8 cellular contexts compared by ENCODE assay signal in genomic region chr11:85826096-85826855, GRCh38. TPM values are rescaled to one million over a fixed set of nuclear protein-coding genes. Genes with fewer than 3 reads are reported as not detected.
DNase-seq lines count a peak whose midpoint lies in the region; ATAC-seq and TF ChIP-seq lines count a peak whose summit lies in the region.
"Had no signal": no experiment of that assay in that cellular context is flagged by ENCODE, and none has a peak within 500 bp of the region (broad histone marks: within the 10 kb centered on the region; RNA-seq: fewer than 3 reads in every experiment).

No MANE protein-coding gene starts in this region.

- TF ChIP-seq RAD21 in SK-N-SH (IDR thresholded peaks at IDR 0.05; ENCODE audit: low read length): peak; percentile 49

- no peak overlapping the region for H3K4me3 Mint-ChIP-seq in neural progenitor cell

- ATAC-seq in HG02678 (IDR thresholded peaks at IDR 0.05; ENCODE audit: unreplicated experiment) (peak; percentile 59), GM21529 (IDR thresholded peaks at IDR 0.05; ENCODE audit: unreplicated experiment) (no peak)

- 73% methylated on average over 6 of the region's 7 CpGs for WGBS in SK-N-SH (ENCODE audit: low lambda C conversion rate)

- H3K9ac ChIP-seq in SK-N-SH: no peak overlapping the region
- no peak overlapping the region for H3K9ac ChIP-seq in neural progenitor cell

- H3K4me1 ChIP-seq in SK-N-SH (ENCODE audit: control insufficient read depth in 1 of 2, insufficient read depth in 2 of 2, low read depth in 1 of 2, low read length in 1 of 2): peaks cover 14 to 33% of the 10 kb centered on the region in 2 experiments
- no peaks in the 10 kb centered on the region for H3K4me1 ChIP-seq in neural progenitor cell

- H3K27ac ChIP-seq in SK-N-SH (ENCODE audit: low read depth in 2 of 2, low read length in 1 of 2) (peak overlapping the region; percentile 40 to 97; a peak in 2 of 4 replicates), neural progenitor cell (no peak overlapping the region)

- no peak overlapping the region for H3K27ac Mint-ChIP-seq in neural progenitor cell

- peak; percentile 62 for TF ChIP-seq CTCF in SK-N-SH (IDR thresholded peaks at IDR 0.05)
- TF ChIP-seq CTCF in epithelial cell of esophagus (IDR thresholded peaks at IDR 0.05; ENCODE audit: insufficient read depth, low read depth, low read length, missing control alignments): peak; percentile 75
- peak; percentile 58 for TF ChIP-seq CTCF in neural progenitor cell (IDR thresholded peaks at IDR 0.05)

- H3K9me3 Mint-ChIP-seq in neural progenitor cell: no peaks in the 10 kb centered on the region

- H3K9me2 ChIP-seq in SK-N-SH: no peaks in the 10 kb centered on the region

- H3K27me3 ChIP-seq in SK-N-SH (ENCODE audit: insufficient read depth) (no peaks in the 10 kb centered on the region), neural progenitor cell (no peaks in the 10 kb centered on the region)

- H3K4me2 ChIP-seq in SK-N-SH (peak overlapping the region; percentile 70; the same call in 1 of the 2 replicates), neural progenitor cell (no peak overlapping the region)

- H3K9me3 ChIP-seq in SK-N-SH (no peaks in the 10 kb centered on the region), neural progenitor cell (ENCODE audit: low read depth) (no peaks in the 10 kb centered on the region)

- peaks cover 4% of the 10 kb centered on the region; the same call in 1 of the 2 replicates for H4K20me1 ChIP-seq in SK-N-SH (ENCODE audit: insufficient read depth)
- H4K20me1 ChIP-seq in neural progenitor cell (ENCODE audit: low read depth): no peaks in the 10 kb centered on the region

- no peak for TF ChIP-seq EP300 in SK-N-SH (IDR thresholded peaks at IDR 0.05; ENCODE audit: borderline replicate concordance in 1 of 2, low read depth in 1 of 2, low read length in 1 of 2)

- H2AFZ ChIP-seq in SK-N-SH (ENCODE audit: low read depth) (no peak overlapping the region), neural progenitor cell (replicated peaks) (no peak overlapping the region)

- DNase-seq in GM03348 (ENCODE audit: low spot score) (peak; percentile 70), SK-N-SH (peak; percentile 64), epithelial cell of esophagus (ENCODE audit: low read depth) (peak; percentile 50), neural progenitor cell (ENCODE audit: low spot score) (peak; percentile 60), NCI-H774 (lab: John Stamatoyannopoulos, UW) (no peak)

- POLR2A ChIA-PET in SK-N-SH (lab: Yijun Ruan, JAX): no interaction called here

- H3K4me3 ChIP-seq in SK-N-SH (ENCODE audit: low read depth in 2 of 2, low read length in 1 of 2) (no peak overlapping the region), epithelial cell of esophagus (ENCODE audit: low read length) (no peak overlapping the region), neural progenitor cell (no peak overlapping the region)

- no peaks in the 10 kb centered on the region for H3K36me3 Mint-ChIP-seq in neural progenitor cell

- H3K79me2 ChIP-seq in SK-N-SH (ENCODE audit: insufficient read depth): no peaks in the 10 kb centered on the region
- H3K79me2 ChIP-seq in neural progenitor cell (ENCODE audit: low read depth): no peaks in the 10 kb centered on the region

- H3K27me3 Mint-ChIP-seq in neural progenitor cell (ENCODE audit: insufficient read depth, low read depth): peaks cover 2% of the 10 kb centered on the region

- H3K36me3 ChIP-seq in SK-N-SH (replicated peaks in 1 of 2; ENCODE audit: control insufficient read depth in 1 of 2, insufficient read depth in 2 of 2, low read length in 1 of 2): no peaks in the 10 kb centered on the region
- H3K36me3 ChIP-seq in neural progenitor cell: no peaks in the 10 kb centered on the region

- H3F3A ChIP-seq in SK-N-SH (replicated peaks; ENCODE audit: insufficient read depth): peaks cover 19% of the 10 kb centered on the region
- H3F3A ChIP-seq in neural progenitor cell (ENCODE audit: low read depth): no peaks in the 10 kb centered on the region

- peaks cover 4% of the 10 kb centered on the region for H3K4me1 Mint-ChIP-seq in neural progenitor cell

- CTCF ChIA-PET in SK-N-SH (lab: Yijun Ruan, JAX): interaction anchor here (0.7 to 2.1 kb wide), 12 partner anchors 8 to 235 kb away, joined by 3 to 7 read pairs (median 4); partner anchors contain the start of gene CCDC83

TF ChIP-seq in SK-N-SH, 30 proteins besides CTCF, POLR2A, EP300 and RAD21:
- TF ChIP-seq SIN3A (IDR thresholded peaks at IDR 0.05; ENCODE audit: borderline replicate concordance, low read depth, low read length): peak; percentile 49; the same call in 1 of the 2 replicates
- TF ChIP-seq PBX3 (IDR thresholded peaks at IDR 0.05): peak; percentile 70
- TF ChIP-seq SMC3 (IDR thresholded peaks at IDR 0.05; ENCODE audit: low read depth, low read length): peak; percentile 63
- no peak for TF ChIP-seq ZBTB33 (IDR thresholded peaks at IDR 0.05; ENCODE audit: borderline replicate concordance, low read depth)
- no peak for TF ChIP-seq TCF12 (IDR thresholded peaks at IDR 0.05)

RNA-seq across cellular contexts. Expression of gene SYTL2, which starts 15.3 kb away (rescaled TPM):
- polyA plus RNA-seq in SK-N-SH (2012; rRNA removed): 36.0 and 72.8 TPM in 2 replicates
- 43.2 and 56.2 TPM in 2 replicates for polyA plus RNA-seq in SK-N-SH (2012; cell fraction: cytosol; rRNA removed)
- 146 and 213 TPM in 2 replicates for polyA plus RNA-seq in SK-N-SH (2012; cell fraction: nucleus; rRNA removed)
- total RNA-seq in neural progenitor cell (ENCODE audit: low replicate concordance): 26.4 and 34.1 TPM in 2 replicates

RNA-seq across cellular contexts. Expression of gene CCDC83, which starts 28.9 kb away (rescaled TPM):
- not detected in 2 replicates for polyA plus RNA-seq in SK-N-SH (2012; rRNA removed)
- polyA plus RNA-seq in SK-N-SH (2012; cell fraction: cytosol; rRNA removed): not detected in 2 replicates
- polyA plus RNA-seq in SK-N-SH (2012; cell fraction: nucleus; rRNA removed): not detected in 2 replicates
- 0.06 TPM in 1 of 2 replicates, not detected in the other for total RNA-seq in neural progenitor cell (ENCODE audit: low replicate concordance)
- total RNA-seq: T-helper 1 cell treated with Interleukin-12 subunit alpha and Interleukin-12 subunit beta and Interleukin-4 antibody, amounts not matched to agents 30 ng/mL and 1 ng/mL, for 36 hours had no signal
